Comparison of ENCODE assay signal across 10 cellular contexts in the genomic region with DNA sequence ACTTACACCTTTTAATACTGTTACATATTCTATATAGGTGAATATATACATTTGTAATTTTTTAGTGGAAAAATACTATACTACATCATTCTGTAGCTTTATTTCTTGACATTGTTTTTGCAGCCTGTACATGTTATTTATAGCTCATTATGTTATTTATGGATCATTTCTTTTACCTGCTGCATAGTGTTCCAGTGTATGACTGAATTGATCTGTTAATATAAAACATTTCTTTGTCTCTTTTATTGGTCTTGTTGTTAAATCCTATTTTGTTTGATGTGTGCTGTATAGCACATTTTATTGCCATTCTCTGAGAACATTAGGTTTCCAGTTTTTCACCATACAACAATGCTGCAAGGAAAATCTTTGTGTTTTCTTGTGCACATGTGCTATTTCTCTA. TPM values are rescaled to one million over a fixed set of nuclear protein-coding genes. Genes with fewer than 3 reads are reported as not detected.
DNase-seq lines count a peak whose midpoint lies in the region; ATAC-seq and TF ChIP-seq lines count a peak whose summit lies in the region.
"Had no signal": no experiment of that assay in that cellular context is flagged by ENCODE, and none has a peak within 500 bp of the region (broad histone marks: within the 10 kb centered on the region; RNA-seq: fewer than 3 reads in every experiment).

No MANE protein-coding gene starts in this region.

- H2AFZ ChIP-seq in neural progenitor cell (replicated peaks), result no peak overlapping the region

- no peak overlapping the region for H3K4me2 ChIP-seq in neural progenitor cell

- H3F3A ChIP-seq in neural progenitor cell (ENCODE audit: low read depth), result peaks cover 14% of the 10 kb centered on the region

- H3K27ac Mint-ChIP-seq in Calu3 (ENCODE audit: unreplicated experiment), result peak overlapping the region; percentile 81
- peak overlapping the region; percentile 89 to 98 (median 91) for H3K27ac Mint-ChIP-seq in IgD-negative memory B cell
- H3K27ac Mint-ChIP-seq in activated naive CD8-positive, alpha-beta T cell treated with anti-CD3 and anti-CD28 coated beads, Interleukin-2, amount 10 ng/mL, durations not matched to agents 7 days and 5 days, result peak overlapping the region; percentile 71
- H3K27ac Mint-ChIP-seq in neural progenitor cell, result no peak overlapping the region

- H3K36me3 Mint-ChIP-seq in Calu3 (ENCODE audit: insufficient read depth, unreplicated experiment), result peaks cover 35% of the 10 kb centered on the region
- H3K36me3 Mint-ChIP-seq in IgD-negative memory B cell, result peaks cover 2% of the 10 kb centered on the region
- H3K36me3 Mint-ChIP-seq in activated naive CD8-positive, alpha-beta T cell treated with anti-CD3 and anti-CD28 coated beads, Interleukin-2, amount 10 ng/mL, durations not matched to agents 7 days and 5 days, result peaks cover 20% of the 10 kb centered on the region
- peaks cover 10% of the 10 kb centered on the region for H3K36me3 Mint-ChIP-seq in neural progenitor cell

- H3K4me3 Mint-ChIP-seq in Calu3 (ENCODE audit: low read depth, unreplicated experiment), result peak overlapping the region; percentile 80
- peak overlapping the region in 3 of 4 donors; percentile 51 to 92 (median 83) for H3K4me3 Mint-ChIP-seq in IgD-negative memory B cell
- peak overlapping the region; percentile 62 for H3K4me3 Mint-ChIP-seq in activated naive CD8-positive, alpha-beta T cell treated with anti-CD3 and anti-CD28 coated beads, Interleukin-2, amount 10 ng/mL, durations not matched to agents 7 days and 5 days
- peak overlapping the region; percentile 74 for H3K4me3 Mint-ChIP-seq in neural progenitor cell

- no peaks in the 10 kb centered on the region for H3K9me3 Mint-ChIP-seq in Calu3 (ENCODE audit: low read depth, unreplicated experiment)
- H3K9me3 Mint-ChIP-seq in IgD-negative memory B cell, result no peaks in the 10 kb centered on the region
- no peaks in the 10 kb centered on the region for H3K9me3 Mint-ChIP-seq in activated naive CD8-positive, alpha-beta T cell treated with anti-CD3 and anti-CD28 coated beads, Interleukin-2, amount 10 ng/mL, durations not matched to agents 7 days and 5 days
- H3K9me3 Mint-ChIP-seq in neural progenitor cell, result no peaks in the 10 kb centered on the region

- H3K79me2 ChIP-seq in neural progenitor cell (ENCODE audit: low read depth), result peaks cover 16% of the 10 kb centered on the region

- POLR2A ChIA-PET in activated naive CD8-positive, alpha-beta T cell treated with anti-CD3 and anti-CD28 coated beads, Interleukin-2, amount 10 ng/mL, durations not matched to agents 7 days and 5 days (lab: Charles Lee), result interaction anchor here (4.7 kb wide), 1 partner anchor 48 kb away, joined by 119 read pairs; the partner anchor contains the start of gene PHF11

- peaks cover 4% of the 10 kb centered on the region for H3K36me3 ChIP-seq in neural progenitor cell
- H3K36me3 ChIP-seq: uterus had no signal

- no peak for TF ChIP-seq CTCF in Calu3 (IDR thresholded peaks at IDR 0.05; ENCODE audit: unreplicated experiment)
- TF ChIP-seq CTCF in neural progenitor cell (IDR thresholded peaks at IDR 0.05), result no peak

- CTCF ChIA-PET in Calu3 (lab: Charles Lee), result no interaction called here

- H3K27me3 ChIP-seq in neural progenitor cell, result no peaks in the 10 kb centered on the region
- H3K27me3 ChIP-seq: uterus had no signal

- BruUV-seq in Calu3 (replicated peaks; lab: Mats Ljungman, UMichigan), result no TSS peak

- intact Hi-C loops in Calu3 (cut with micrococcal nuclease; ENCODE audit: unreplicated experiment), result no loop called here
- intact Hi-C loops in posterior cingulate gyrus (cut with DNase I), result loop anchor here (5.0 kb wide), 1 partner anchor 46 kb away; no protein-coding TSS in a partner anchor

- no peak for ATAC-seq in activated naive CD8-positive, alpha-beta T cell treated with anti-CD3 and anti-CD28 coated beads, Interleukin-2, amount 10 ng/mL, durations not matched to agents 7 days and 5 days (ENCODE audit: low read depth)
- no peak for ATAC-seq in HG02938 (IDR thresholded peaks at IDR 0.05; ENCODE audit: unreplicated experiment)

- DNase-seq in Calu3 (no peak), neural progenitor cell (ENCODE audit: low spot score) (no peak), posterior cingulate gyrus (no peak), NCI-H69 (lab: John Stamatoyannopoulos, UW) (no peak)
- DNase-seq in activated naive CD8-positive, alpha-beta T cell treated with anti-CD3 and anti-CD28 coated beads, Interleukin-2, amount 10 ng/mL, durations not matched to agents 7 days and 5 days, result no peak
- DNase-seq: cortex of kidney, NCI-H1694, uterus had no signal

- H3K4me1 Mint-ChIP-seq in Calu3 (ENCODE audit: low read depth, unreplicated experiment) (peaks cover 9% of the 10 kb centered on the region), IgD-negative memory B cell (peaks cover 28 to 48% (median 42%) of the 10 kb centered on the region in 3 donors), neural progenitor cell (peaks cover 21% of the 10 kb centered on the region)
- H3K4me1 Mint-ChIP-seq in activated naive CD8-positive, alpha-beta T cell treated with anti-CD3 and anti-CD28 coated beads, Interleukin-2, amount 10 ng/mL, durations not matched to agents 7 days and 5 days, result peaks cover 32% of the 10 kb centered on the region

- H3K4me1 ChIP-seq in neural progenitor cell, result no peaks in the 10 kb centered on the region
- H3K4me1 ChIP-seq: uterus had no signal

- no peaks in the 10 kb centered on the region for H3K9me3 ChIP-seq in neural progenitor cell (ENCODE audit: low read depth)
- H3K9me3 ChIP-seq: uterus had no signal

- H3K4me3 ChIP-seq in neural progenitor cell, result no peak overlapping the region
- H3K4me3 ChIP-seq: uterus had no signal

- no peak overlapping the region for H3K27ac ChIP-seq in neural progenitor cell

- no peak overlapping the region for H3K9ac ChIP-seq in neural progenitor cell

- H3K27me3 Mint-ChIP-seq in Calu3 (ENCODE audit: unreplicated experiment) (no peaks in the 10 kb centered on the region), IgD-negative memory B cell (no peaks in the 10 kb centered on the region), neural progenitor cell (ENCODE audit: insufficient read depth, low read depth) (peaks cover 7% of the 10 kb centered on the region)
- no peaks in the 10 kb centered on the region for H3K27me3 Mint-ChIP-seq in activated naive CD8-positive, alpha-beta T cell treated with anti-CD3 and anti-CD28 coated beads, Interleukin-2, amount 10 ng/mL, durations not matched to agents 7 days and 5 days

- no peaks in the 10 kb centered on the region for H4K20me1 ChIP-seq in neural progenitor cell (ENCODE audit: low read depth)

RNA-seq across cellular contexts. Expression of gene SETDB2, which starts 2.4 kb away (rescaled TPM):
- 4.9 and 6.0 TPM in 2 replicates for total RNA-seq in Calu3 (2022)
- 15.0 TPM for polyA plus RNA-seq in IgD-negative memory B cell
- 10 to 100 TPM; 21.1 to 21.6 TPM for total RNA-seq in activated naive CD8-positive, alpha-beta T cell treated with anti-CD3 and anti-CD28 coated beads, Interleukin-2, amount 10 ng/mL, durations not matched to agents 7 days and 5 days
- total RNA-seq in neural progenitor cell (ENCODE audit: low replicate concordance), result 7.1 and 9.5 TPM in 2 replicates

RNA-seq across cellular contexts. Expression of gene CAB39L, which starts 2.6 kb away (rescaled TPM):
- 3.2 and 4.5 TPM in 2 replicates for total RNA-seq in Calu3 (2022)
- 1.7 TPM for polyA plus RNA-seq in IgD-negative memory B cell
- total RNA-seq in activated naive CD8-positive, alpha-beta T cell treated with anti-CD3 and anti-CD28 coated beads, Interleukin-2, amount 10 ng/mL, durations not matched to agents 7 days and 5 days, result 1 to 10 TPM; 3.8 to 4.8 TPM
- 15.1 and 18.1 TPM in 2 replicates for total RNA-seq in neural progenitor cell (ENCODE audit: low replicate concordance)

RNA-seq across cellular contexts. Expression of gene PHF11, which starts 49.3 kb away (rescaled TPM):
- total RNA-seq in Calu3 (2022) (24.0 and 28.8 TPM in 2 replicates), neural progenitor cell (ENCODE audit: low replicate concordance) (4.9 and 6.6 TPM in 2 replicates)
- polyA plus RNA-seq in IgD-negative memory B cell, result 70.1 TPM
- total RNA-seq in activated naive CD8-positive, alpha-beta T cell treated with anti-CD3 and anti-CD28 coated beads, Interleukin-2, amount 10 ng/mL, durations not matched to agents 7 days and 5 days, result 100 to 1,000 TPM; 121 to 123 TPM
